1 cellular context compared by ENCODE assay signal in the genomic region with DNA sequence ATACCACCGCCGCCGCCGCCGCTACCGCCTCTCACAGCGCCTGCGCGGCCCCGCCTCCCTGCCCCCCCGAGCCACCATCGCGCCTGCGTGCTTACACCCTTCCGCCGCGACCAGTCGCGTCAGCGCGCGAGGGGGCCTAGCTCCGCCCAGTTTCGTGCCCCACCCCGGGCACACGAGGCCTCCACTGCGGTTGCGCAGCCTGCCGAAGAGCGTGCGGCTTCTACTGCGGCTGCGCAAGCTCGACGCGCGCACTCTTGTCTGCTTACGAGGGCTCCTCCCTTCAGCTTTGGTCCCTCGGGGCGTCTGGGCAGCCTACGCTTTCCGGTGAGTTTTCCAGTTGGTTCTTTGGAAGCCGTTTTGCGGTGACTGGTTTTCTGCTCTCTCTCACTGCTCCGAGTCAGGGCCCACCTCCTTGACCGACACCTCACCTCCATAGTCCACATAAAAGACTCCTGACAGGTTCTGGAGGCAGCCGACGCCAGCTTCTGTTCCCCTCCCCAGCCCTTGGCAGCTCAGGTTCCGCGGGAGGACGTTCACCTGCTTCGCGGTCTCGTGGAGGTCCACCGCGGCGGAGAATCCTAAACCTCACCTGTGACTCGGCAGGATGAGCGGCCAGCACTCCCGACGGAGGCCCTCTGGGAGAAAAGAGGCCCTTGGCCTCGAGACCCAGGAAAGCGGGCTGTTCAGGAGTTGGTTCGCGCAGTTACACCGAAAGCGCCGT.
TF ChIP-seq lines count a peak whose summit lies in the region.

Gene PITPNB (minus strand): TSS at position 35 of the 721 bp plus-strand sequence. CDS start 65 bp downstream, outside the sequence.

TF ChIP-seq in HepG2, 621 proteins besides CTCF, POLR2A, EP300 and RAD21 (continued from another document and continues in another):
- TF ChIP-seq, protein P1, sequence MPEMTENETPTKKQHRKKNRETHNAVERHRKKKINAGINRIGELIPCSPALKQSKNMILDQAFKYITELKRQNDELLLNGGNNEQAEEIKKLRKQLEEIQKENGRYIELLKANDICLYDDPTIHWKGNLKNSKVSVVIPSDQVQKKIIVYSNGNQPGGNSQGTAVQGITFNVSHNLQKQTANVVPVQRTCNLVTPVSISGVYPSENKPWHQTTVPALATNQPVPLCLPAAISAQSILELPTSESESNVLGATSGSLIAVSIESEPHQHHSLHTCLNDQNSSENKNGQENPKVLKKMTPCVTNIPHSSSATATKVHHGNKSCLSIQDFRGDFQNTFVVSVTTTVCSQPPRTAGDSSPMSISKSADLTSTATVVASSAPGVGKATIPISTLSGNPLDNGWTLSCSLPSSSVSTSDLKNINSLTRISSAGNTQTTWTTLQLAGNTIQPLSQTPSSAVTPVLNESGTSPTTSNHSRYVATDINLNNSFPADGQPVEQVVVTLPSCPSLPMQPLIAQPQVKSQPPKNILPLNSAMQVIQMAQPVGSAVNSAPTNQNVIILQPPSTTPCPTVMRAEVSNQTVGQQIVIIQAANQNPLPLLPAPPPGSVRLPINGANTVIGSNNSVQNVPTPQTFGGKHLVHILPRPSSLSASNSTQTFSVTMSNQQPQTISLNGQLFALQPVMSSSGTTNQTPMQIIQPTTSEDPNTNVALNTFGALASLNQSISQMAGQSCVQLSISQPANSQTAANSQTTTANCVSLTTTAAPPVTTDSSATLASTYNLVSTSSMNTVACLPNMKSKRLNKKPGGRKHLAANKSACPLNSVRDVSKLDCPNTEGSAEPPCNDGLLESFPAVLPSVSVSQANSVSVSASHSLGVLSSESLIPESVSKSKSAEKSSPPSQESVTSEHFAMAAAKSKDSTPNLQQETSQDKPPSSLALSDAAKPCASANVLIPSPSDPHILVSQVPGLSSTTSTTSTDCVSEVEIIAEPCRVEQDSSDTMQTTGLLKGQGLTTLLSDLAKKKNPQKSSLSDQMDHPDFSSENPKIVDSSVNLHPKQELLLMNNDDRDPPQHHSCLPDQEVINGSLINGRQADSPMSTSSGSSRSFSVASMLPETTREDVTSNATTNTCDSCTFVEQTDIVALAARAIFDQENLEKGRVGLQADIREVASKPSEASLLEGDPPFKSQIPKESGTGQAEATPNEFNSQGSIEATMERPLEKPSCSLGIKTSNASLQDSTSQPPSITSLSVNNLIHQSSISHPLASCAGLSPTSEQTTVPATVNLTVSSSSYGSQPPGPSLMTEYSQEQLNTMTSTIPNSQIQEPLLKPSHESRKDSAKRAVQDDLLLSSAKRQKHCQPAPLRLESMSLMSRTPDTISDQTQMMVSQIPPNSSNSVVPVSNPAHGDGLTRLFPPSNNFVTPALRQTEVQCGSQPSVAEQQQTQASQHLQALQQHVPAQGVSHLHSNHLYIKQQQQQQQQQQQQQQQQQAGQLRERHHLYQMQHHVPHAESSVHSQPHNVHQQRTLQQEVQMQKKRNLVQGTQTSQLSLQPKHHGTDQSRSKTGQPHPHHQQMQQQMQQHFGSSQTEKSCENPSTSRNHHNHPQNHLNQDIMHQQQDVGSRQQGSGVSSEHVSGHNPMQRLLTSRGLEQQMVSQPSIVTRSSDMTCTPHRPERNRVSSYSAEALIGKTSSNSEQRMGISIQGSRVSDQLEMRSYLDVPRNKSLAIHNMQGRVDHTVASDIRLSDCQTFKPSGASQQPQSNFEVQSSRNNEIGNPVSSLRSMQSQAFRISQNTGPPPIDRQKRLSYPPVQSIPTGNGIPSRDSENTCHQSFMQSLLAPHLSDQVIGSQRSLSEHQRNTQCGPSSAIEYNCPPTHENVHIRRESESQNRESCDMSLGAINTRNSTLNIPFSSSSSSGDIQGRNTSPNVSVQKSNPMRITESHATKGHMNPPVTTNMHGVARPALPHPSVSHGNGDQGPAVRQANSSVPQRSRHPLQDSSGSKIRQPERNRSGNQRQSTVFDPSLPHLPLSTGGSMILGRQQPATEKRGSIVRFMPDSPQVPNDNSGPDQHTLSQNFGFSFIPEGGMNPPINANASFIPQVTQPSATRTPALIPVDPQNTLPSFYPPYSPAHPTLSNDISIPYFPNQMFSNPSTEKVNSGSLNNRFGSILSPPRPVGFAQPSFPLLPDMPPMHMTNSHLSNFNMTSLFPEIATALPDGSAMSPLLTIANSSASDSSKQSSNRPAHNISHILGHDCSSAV (CRISPR knock-in tag; IDR thresholded peaks at IDR 0.05; ENCODE audit: borderline replicate concordance): no peak
- TF ChIP-seq ERF (CRISPR knock-in tag; IDR thresholded peaks at IDR 0.05): peak; percentile 70; the same call in 1 of the 2 replicates
- TF ChIP-seq SP5 (CRISPR knock-in tag; IDR thresholded peaks at IDR 0.05; ENCODE audit: borderline replicate concordance, low read depth): peak; percentile 83
- peak; percentile 77; the same call in 1 of the 3 replicates for TF ChIP-seq MXI1 (IDR thresholded peaks at IDR 0.05; ENCODE audit: borderline replicate concordance, low read depth, low read length)
- TF ChIP-seq ZNF841 (CRISPR knock-in tag; IDR thresholded peaks at IDR 0.05; ENCODE audit: borderline replicate concordance): no peak
- TF ChIP-seq HDAC2 (CRISPR knock-in tag; IDR thresholded peaks at IDR 0.05): 0 out of 2 replicates have a peak, but pooled peaks have one; percentile 31
- no peak for TF ChIP-seq ZNF577 (CRISPR knock-in tag; IDR thresholded peaks at IDR 0.05; ENCODE audit: borderline replicate concordance, low read depth)
- TF ChIP-seq THAP9 (CRISPR knock-in tag; IDR thresholded peaks at IDR 0.05; ENCODE audit: borderline replicate concordance): peak; percentile 44; the same call in 1 of the 2 replicates
- TF ChIP-seq ZSCAN29 (CRISPR knock-in tag; conservative IDR thresholded peaks at IDR 0.05): no peak
- TF ChIP-seq, protein P2, sequence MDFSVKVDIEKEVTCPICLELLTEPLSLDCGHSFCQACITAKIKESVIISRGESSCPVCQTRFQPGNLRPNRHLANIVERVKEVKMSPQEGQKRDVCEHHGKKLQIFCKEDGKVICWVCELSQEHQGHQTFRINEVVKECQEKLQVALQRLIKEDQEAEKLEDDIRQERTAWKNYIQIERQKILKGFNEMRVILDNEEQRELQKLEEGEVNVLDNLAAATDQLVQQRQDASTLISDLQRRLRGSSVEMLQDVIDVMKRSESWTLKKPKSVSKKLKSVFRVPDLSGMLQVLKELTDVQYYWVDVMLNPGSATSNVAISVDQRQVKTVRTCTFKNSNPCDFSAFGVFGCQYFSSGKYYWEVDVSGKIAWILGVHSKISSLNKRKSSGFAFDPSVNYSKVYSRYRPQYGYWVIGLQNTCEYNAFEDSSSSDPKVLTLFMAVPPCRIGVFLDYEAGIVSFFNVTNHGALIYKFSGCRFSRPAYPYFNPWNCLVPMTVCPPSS (IDR thresholded peaks at IDR 0.05): no peak
- no peak for TF ChIP-seq ZNF484 (CRISPR knock-in tag; IDR thresholded peaks at IDR 0.05; ENCODE audit: borderline replicate concordance, low read depth)
- peak; percentile 93 for TF ChIP-seq ASH2L (IDR thresholded peaks at IDR 0.05; ENCODE audit: insufficient read length, low read depth, low read length)
- peak; percentile 97 for TF ChIP-seq SP4 (CRISPR knock-in tag; IDR thresholded peaks at IDR 0.05)
- no peak for TF ChIP-seq THAP8 (CRISPR knock-in tag; IDR thresholded peaks at IDR 0.05; ENCODE audit: borderline replicate concordance)
- no peak for TF ChIP-seq ZNF597 (CRISPR knock-in tag; IDR thresholded peaks at IDR 0.05)
- no peak for TF ChIP-seq TSC22D2 (CRISPR knock-in tag; IDR thresholded peaks at IDR 0.05; ENCODE audit: borderline replicate concordance)
- no peak for TF ChIP-seq MAF1 (CRISPR knock-in tag; IDR thresholded peaks at IDR 0.05; ENCODE audit: borderline replicate concordance)
- TF ChIP-seq IRX3 (CRISPR knock-in tag; IDR thresholded peaks at IDR 0.05; ENCODE audit: borderline replicate concordance, low read depth): no peak; the same call in 1 of the 2 replicates
- no peak for TF ChIP-seq ESRRA (CRISPR knock-in tag; IDR thresholded peaks at IDR 0.05; ENCODE audit: low read depth)
- no peak for TF ChIP-seq CREB3 (CRISPR knock-in tag; IDR thresholded peaks at IDR 0.05)
- TF ChIP-seq TEAD2 (CRISPR knock-in tag; IDR thresholded peaks at IDR 0.05): no peak
- TF ChIP-seq ZSCAN9 (CRISPR knock-in tag; IDR thresholded peaks at IDR 0.05; ENCODE audit: borderline replicate concordance): peak; percentile 57
- TF ChIP-seq ZBTB44 (CRISPR knock-in tag; IDR thresholded peaks at IDR 0.05): no peak
- no peak for TF ChIP-seq NR0B2 (CRISPR knock-in tag; IDR thresholded peaks at IDR 0.05)
- peak; percentile 50; the same call in 1 of the 2 replicates for TF ChIP-seq ZNF784 (CRISPR knock-in tag; IDR thresholded peaks at IDR 0.05; ENCODE audit: borderline replicate concordance)
- TF ChIP-seq ZNF691 (CRISPR knock-in tag; IDR thresholded peaks at IDR 0.05; ENCODE audit: borderline replicate concordance, low read depth): no peak
- TF ChIP-seq, protein P3, sequence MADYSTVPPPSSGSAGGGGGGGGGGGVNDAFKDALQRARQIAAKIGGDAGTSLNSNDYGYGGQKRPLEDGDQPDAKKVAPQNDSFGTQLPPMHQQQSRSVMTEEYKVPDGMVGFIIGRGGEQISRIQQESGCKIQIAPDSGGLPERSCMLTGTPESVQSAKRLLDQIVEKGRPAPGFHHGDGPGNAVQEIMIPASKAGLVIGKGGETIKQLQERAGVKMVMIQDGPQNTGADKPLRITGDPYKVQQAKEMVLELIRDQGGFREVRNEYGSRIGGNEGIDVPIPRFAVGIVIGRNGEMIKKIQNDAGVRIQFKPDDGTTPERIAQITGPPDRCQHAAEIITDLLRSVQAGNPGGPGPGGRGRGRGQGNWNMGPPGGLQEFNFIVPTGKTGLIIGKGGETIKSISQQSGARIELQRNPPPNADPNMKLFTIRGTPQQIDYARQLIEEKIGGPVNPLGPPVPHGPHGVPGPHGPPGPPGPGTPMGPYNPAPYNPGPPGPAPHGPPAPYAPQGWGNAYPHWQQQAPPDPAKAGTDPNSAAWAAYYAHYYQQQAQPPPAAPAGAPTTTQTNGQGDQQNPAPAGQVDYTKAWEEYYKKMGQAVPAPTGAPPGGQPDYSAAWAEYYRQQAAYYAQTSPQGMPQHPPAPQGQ (CRISPR knock-in tag; IDR thresholded peaks at IDR 0.05; ENCODE audit: borderline replicate concordance): 0 out of 2 replicates have a peak, but pooled peaks have one; percentile 27
